Comparison of ENCODE assay signal across 18 cellular contexts in the genomic region with DNA sequence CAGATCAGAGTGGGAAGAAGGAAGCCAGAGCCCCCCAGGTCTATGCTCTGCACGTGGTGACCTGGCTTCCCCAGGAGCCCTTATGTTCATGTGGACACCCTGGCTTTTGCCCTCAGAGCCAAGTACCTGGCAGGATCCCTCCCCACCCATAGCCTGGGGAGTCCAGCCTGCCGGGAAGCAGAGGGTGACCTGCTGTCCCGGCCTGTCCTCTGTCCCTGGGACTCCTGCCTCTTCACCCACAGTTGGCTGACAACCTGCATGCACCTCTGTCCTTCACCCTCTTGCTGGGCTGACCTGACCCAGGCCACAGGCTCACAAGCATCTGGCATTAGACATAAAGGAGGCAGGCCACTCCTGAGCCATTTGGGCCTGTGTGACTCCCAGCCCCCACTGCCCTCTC.
"Had no signal": no experiment of that assay in that cellular context is flagged by ENCODE, and none has a peak within 500 bp of the region (broad histone marks: within the 10 kb centered on the region; RNA-seq: fewer than 3 reads in every experiment).

No MANE protein-coding gene starts in this region.

- H3K9me3 Mint-ChIP-seq: dendritic cell treated with granulocyte-macrophage colony-stimulating factor and Interleukin-4, amounts not matched to agents 40 ng/mL and 50 ng/mL, for 4 days; stimulated activated naive CD8-positive, alpha-beta T cell treated with anti-CD3 and anti-CD28 coated beads, Interleukin-15, Interleukin-2, amounts not matched to agents 100 ng/mL and 50 ng/mL, for 24 hours had no signal

- H3K9me3 ChIP-seq: body of pancreas, tibial artery had no signal

- H3K4me1 ChIP-seq: body of pancreas, foreskin keratinocyte, tibial artery had no signal

- H3K27ac ChIP-seq: body of pancreas, cardiac muscle cell, foreskin keratinocyte, tibial artery had no signal

- H3K4me3 Mint-ChIP-seq: dendritic cell treated with granulocyte-macrophage colony-stimulating factor and Interleukin-4, amounts not matched to agents 40 ng/mL and 50 ng/mL, for 4 days; memory B cell; stimulated activated naive CD8-positive, alpha-beta T cell treated with anti-CD3 and anti-CD28 coated beads, Interleukin-15, Interleukin-2, amounts not matched to agents 100 ng/mL and 50 ng/mL, for 24 hours had no signal

- ATAC-seq: body of pancreas, foreskin keratinocyte, left ventricle myocardium superior had no signal

- H3K27me3 ChIP-seq: body of pancreas, cardiac muscle cell had no signal

- H3K27ac Mint-ChIP-seq: dendritic cell treated with granulocyte-macrophage colony-stimulating factor and Interleukin-4, amounts not matched to agents 40 ng/mL and 50 ng/mL, for 4 days; memory B cell; stimulated activated naive CD8-positive, alpha-beta T cell treated with anti-CD3 and anti-CD28 coated beads, Interleukin-15, Interleukin-2, amounts not matched to agents 100 ng/mL and 50 ng/mL, for 24 hours had no signal

- DNase-seq: activated CD4-positive, alpha-beta T cell treated with anti-CD3 and anti-CD28 coated beads for 4 hours; activated CD4-positive, alpha-beta T cell treated with anti-CD3 and anti-CD28 coated beads, Interleukin-2, amount 50 U/mL, for 48 hours; activated CD4-positive, CD25-positive, alpha-beta regulatory T cell; activated naive CD4-positive, alpha-beta T cell treated with Interleukin-2 at 50 U/mL for 16 hours; activated T-cell treated with anti-CD3 and anti-CD28 coated beads, Interleukin-2, amount 50 U/mL, for 48 hours; body of pancreas; effector CD8-positive, alpha-beta T cell; erythroblast; foreskin keratinocyte; left ventricle myocardium superior; retina; stimulated activated CD4-positive, alpha-beta T cell treated with anti-CD3 and anti-CD28 coated beads, Interleukin-12 subunit alpha, Interleukin-12 subunit beta, amount 100 ng/mL, for 4 hours; stimulated activated CD4-positive, alpha-beta T cell treated with anti-CD3 and anti-CD28 coated beads, Interleukin-4, amount 100 ng/mL, for 4 hours; tibial artery had no signal

- H3K4me3 ChIP-seq: body of pancreas, cardiac muscle cell, tibial artery had no signal

- H3K36me3 ChIP-seq: cardiac muscle cell, tibial artery had no signal

- H3K27me3 Mint-ChIP-seq: memory B cell; stimulated activated naive CD8-positive, alpha-beta T cell treated with anti-CD3 and anti-CD28 coated beads, Interleukin-15, Interleukin-2, amounts not matched to agents 100 ng/mL and 50 ng/mL, for 24 hours had no signal

- H3K36me3 Mint-ChIP-seq: memory B cell had no signal
